2 cellular contexts compared by ENCODE assay signal in the genomic region with DNA sequence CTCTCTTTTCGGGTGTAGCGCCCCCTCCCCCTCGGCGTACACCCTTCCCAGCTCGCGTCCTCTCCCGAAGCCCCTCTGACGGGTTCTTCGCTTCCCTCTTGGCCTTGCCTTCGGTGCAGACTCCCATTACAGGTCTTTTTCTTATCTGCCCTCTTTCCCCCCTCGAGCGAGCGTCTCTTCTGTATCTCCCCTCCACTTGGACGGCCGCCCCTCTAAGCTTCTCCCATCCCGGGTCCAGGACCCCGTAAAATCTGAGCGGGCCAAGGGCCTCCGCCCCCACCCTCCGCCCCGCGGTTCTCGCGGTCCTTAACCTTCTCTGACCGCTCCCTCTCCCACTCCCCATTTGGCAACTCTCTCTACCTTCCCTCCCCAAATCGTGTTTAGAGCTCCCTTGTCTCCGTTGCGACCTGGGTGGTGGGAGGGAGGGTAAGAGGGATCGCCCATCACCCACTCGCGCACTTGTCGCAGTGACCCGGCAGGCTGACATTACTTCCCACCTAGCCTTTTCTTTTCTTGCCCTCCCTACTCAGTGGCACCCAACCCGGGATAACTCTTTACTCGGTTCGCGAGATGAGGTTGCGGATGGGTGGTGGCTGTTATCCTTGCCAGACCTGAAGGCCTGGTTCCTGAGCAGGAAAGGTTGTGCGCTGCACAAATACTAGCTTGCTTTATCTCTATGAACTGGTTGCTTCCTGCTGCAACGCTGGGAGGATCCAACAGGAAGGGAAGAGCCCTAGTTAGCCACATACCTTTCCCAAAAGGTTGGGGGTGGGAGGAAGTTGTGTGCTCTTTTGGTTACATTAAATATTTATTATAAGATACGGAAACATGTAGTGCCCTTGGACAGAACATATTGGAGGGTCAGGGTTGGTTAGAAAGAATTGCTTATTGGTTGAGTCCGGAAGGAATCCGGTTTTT.
TF ChIP-seq lines count a peak whose summit lies in the region.

No MANE protein-coding gene starts in this region.

TF ChIP-seq in PFSK-1, 5 proteins besides CTCF, POLR2A, EP300 and RAD21 (continued from another document):
- TF ChIP-seq, protein P1, sequence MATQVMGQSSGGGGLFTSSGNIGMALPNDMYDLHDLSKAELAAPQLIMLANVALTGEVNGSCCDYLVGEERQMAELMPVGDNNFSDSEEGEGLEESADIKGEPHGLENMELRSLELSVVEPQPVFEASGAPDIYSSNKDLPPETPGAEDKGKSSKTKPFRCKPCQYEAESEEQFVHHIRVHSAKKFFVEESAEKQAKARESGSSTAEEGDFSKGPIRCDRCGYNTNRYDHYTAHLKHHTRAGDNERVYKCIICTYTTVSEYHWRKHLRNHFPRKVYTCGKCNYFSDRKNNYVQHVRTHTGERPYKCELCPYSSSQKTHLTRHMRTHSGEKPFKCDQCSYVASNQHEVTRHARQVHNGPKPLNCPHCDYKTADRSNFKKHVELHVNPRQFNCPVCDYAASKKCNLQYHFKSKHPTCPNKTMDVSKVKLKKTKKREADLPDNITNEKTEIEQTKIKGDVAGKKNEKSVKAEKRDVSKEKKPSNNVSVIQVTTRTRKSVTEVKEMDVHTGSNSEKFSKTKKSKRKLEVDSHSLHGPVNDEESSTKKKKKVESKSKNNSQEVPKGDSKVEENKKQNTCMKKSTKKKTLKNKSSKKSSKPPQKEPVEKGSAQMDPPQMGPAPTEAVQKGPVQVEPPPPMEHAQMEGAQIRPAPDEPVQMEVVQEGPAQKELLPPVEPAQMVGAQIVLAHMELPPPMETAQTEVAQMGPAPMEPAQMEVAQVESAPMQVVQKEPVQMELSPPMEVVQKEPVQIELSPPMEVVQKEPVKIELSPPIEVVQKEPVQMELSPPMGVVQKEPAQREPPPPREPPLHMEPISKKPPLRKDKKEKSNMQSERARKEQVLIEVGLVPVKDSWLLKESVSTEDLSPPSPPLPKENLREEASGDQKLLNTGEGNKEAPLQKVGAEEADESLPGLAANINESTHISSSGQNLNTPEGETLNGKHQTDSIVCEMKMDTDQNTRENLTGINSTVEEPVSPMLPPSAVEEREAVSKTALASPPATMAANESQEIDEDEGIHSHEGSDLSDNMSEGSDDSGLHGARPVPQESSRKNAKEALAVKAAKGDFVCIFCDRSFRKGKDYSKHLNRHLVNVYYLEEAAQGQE (IDR thresholded peaks at IDR 0.05; ENCODE audit: insufficient read depth in 1 of 2, low read depth in 2 of 2, low read length in 2 of 2), result no peak
- TF ChIP-seq POLR2AphosphoS5 (IDR thresholded peaks at IDR 0.05; ENCODE audit: low read depth, low read length) (peak; percentile 40; the same call in 1 of the 2 replicates), SIN3A (IDR thresholded peaks at IDR 0.05; ENCODE audit: borderline replicate concordance, insufficient read depth, low read length) (peak; percentile 25; the same call in 1 of the 2 replicates)

TF ChIP-seq in GM12878, 131 proteins besides CTCF, POLR2A, EP300 and RAD21 (continued from another document):
- TF ChIP-seq LARP7 (IDR thresholded peaks at IDR 0.05) (peak; percentile 37; the same call in 1 of the 2 replicates), MEF2B (IDR thresholded peaks at IDR 0.05; ENCODE audit: partially characterized antibody, poor library complexity, severe bottlenecking) (peak; percentile 8), CREB1 (IDR thresholded peaks at IDR 0.05; ENCODE audit: low read depth) (0 out of 2 replicates have a peak, but pooled peaks have one; percentile 16), ASH2L (IDR thresholded peaks at IDR 0.05; ENCODE audit: borderline replicate concordance, low read depth) (no peak), IKZF1 (conservative IDR thresholded peaks at IDR 0.05) (peak; percentile 33; the same call in 1 of the 2 replicates), PML (IDR thresholded peaks at IDR 0.05; ENCODE audit: low read length) (no peak), EED (IDR thresholded peaks at IDR 0.05; ENCODE audit: low read depth) (peak; percentile 34; the same call in 1 of the 2 replicates), IKZF2 (IDR thresholded peaks at IDR 0.05) (peak; percentile 43 to 44; a peak in 3 of 4 replicates), ESRRA (IDR thresholded peaks at IDR 0.05; ENCODE audit: low read length) (no peak)
- TF ChIP-seq, protein P2, sequence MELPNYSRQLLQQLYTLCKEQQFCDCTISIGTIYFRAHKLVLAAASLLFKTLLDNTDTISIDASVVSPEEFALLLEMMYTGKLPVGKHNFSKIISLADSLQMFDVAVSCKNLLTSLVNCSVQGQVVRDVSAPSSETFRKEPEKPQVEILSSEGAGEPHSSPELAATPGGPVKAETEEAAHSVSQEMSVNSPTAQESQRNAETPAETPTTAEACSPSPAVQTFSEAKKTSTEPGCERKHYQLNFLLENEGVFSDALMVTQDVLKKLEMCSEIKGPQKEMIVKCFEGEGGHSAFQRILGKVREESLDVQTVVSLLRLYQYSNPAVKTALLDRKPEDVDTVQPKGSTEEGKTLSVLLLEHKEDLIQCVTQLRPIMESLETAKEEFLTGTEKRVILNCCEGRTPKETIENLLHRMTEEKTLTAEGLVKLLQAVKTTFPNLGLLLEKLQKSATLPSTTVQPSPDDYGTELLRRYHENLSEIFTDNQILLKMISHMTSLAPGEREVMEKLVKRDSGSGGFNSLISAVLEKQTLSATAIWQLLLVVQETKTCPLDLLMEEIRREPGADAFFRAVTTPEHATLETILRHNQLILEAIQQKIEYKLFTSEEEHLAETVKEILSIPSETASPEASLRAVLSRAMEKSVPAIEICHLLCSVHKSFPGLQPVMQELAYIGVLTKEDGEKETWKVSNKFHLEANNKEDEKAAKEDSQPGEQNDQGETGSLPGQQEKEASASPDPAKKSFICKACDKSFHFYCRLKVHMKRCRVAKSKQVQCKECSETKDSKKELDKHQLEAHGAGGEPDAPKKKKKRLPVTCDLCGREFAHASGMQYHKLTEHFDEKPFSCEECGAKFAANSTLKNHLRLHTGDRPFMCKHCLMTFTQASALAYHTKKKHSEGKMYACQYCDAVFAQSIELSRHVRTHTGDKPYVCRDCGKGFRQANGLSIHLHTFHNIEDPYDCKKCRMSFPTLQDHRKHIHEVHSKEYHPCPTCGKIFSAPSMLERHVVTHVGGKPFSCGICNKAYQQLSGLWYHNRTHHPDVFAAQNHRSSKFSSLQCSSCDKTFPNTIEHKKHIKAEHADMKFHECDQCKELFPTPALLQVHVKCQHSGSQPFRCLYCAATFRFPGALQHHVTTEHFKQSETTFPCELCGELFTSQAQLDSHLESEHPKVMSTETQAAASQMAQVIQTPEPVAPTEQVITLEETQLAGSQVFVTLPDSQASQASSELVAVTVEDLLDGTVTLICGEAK (IDR thresholded peaks at IDR 0.05; ENCODE audit: borderline replicate concordance), result no peak
